11 cellular contexts compared by ENCODE assay signal in the genomic region with DNA sequence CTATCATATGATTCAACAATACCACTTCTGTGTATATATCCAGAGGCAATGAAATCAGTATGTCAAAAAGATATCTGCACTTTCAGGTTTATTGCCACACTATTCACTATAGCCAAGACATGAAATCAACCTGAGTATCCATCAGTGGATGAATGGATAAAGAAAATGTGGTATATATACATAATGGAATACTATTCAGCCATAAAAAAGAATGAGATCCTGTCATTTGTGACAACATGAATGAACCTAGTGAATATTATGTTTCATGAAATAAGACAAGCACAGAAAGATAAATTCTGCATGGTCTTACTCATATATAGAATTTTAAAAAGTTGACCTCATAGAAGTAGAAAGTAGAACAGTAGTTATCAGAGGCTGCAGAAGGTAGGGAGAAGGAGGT.
"Had no signal": no experiment of that assay in that cellular context is flagged by ENCODE, and none has a peak within 500 bp of the region (broad histone marks: within the 10 kb centered on the region; RNA-seq: fewer than 3 reads in every experiment).

No MANE protein-coding gene starts in this region.

- DNase-seq: GM23248, GOT3, H7, H9, HCEC 1CT, HFFc6 had no signal

- ATAC-seq: GM23338, HCT116 had no signal

- H3K27ac ChIP-seq: GM23248 had no signal

- H3K9me3 ChIP-seq: HAP-1 had no signal

- H3K36me3 ChIP-seq: HAP-1 had no signal

- H3K4me2 ChIP-seq: GM23338 had no signal

- H3K4me3 ChIP-seq: GM23248, GM23338, HAP-1 had no signal

- FAIRE-seq: H1, H54 had no signal

- H2AFZ ChIP-seq: GM23248, GM23338 had no signal

- H3K9ac ChIP-seq: GM23248 had no signal
